ENCODE assay signal across 8 cellular contexts in the genomic region with DNA sequence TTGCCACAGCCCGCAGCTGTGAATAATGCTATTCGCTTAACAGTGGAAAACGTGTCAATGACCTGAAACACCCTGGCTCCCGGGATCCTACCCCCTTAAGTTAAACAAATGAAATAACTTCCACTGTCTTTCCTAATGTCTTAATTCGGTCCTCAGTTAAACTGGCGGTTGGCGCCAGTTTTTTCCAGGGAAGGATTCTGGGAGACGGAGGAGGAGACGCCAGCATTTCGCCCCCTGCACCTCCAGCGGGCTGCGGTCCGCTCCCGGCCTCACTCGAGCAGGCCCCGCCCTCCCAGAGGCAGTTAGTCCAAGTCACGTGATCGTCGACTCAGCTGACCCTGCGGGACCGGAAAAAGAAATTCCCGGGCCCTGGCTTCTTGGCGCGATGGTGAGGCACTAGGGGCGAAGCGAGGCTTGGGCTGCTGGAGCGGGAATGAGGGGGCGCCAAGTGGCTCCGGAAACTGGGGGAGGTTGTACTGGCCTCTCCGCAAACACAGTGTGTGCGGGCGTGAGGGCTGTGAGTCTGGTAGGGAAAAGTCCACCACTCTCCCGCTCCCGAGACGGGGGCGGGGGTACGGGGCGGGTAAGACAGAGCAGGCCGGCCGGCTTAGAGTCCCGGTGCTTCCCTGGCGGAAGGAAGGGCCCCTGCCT. TPM values are rescaled to one million over a fixed set of nuclear protein-coding genes. Genes with fewer than 3 reads are reported as not detected.
DNase-seq lines count a peak whose midpoint lies in the region; ATAC-seq and TF ChIP-seq lines count a peak whose summit lies in the region.

TSS of gene COMMD4 (plus strand) at position 359 of the 651 bp plus-strand sequence. CDS start at position 386, 27 bp downstream.

- TF ChIP-seq POLR2A in Peyer's patch (IDR thresholded peaks at IDR 0.05) (peak in 1 of 2 donors; percentile 32), esophagus squamous epithelium (IDR thresholded peaks at IDR 0.05) (no peak)

- DNase-seq in A172 (ENCODE audit: low spot score) (peak; percentile 90), Peyer's patch (peak; percentile 92 to 97 (median 95)), activated T-helper 1 cell treated with Interleukin-2 at 50 U/mL for 16 hours (ENCODE audit: low read depth) (peak; percentile 51), esophagus squamous epithelium (lab: John Stamatoyannopoulos, UW) (peak; percentile 56)
- DNase-seq in stimulated activated CD8-positive, alpha-beta memory T cell treated with anti-CD3 and anti-CD28 coated beads, Interleukin-7, amount 100 ng/mL, for 1 hour (ENCODE audit: low read depth in 2 of 2) = peak; percentile 31 to 46

- H3K36me3 ChIP-seq in Peyer's patch (peaks cover 0 to 18% (median 0%) of the 10 kb centered on the region in 3 donors), esophagus squamous epithelium (peaks cover 0 to 25% (median 0%) of the 10 kb centered on the region in 3 donors), muscle layer of duodenum (ENCODE audit: control insufficient read depth in 1 of 2, insufficient read depth in 2 of 2, low read length in 2 of 2) (peaks cover 0 to 14% of the 10 kb centered on the region in 2 donors)

- ATAC-seq in GM18867 (IDR thresholded peaks at IDR 0.05; ENCODE audit: unreplicated experiment) = peak; percentile 65

- no peak for TF ChIP-seq RAD21 in Ishikawa (IDR thresholded peaks at IDR 0.05; ENCODE audit: low read depth)

- H3K9me3 ChIP-seq in Peyer's patch (no peaks in the 10 kb centered on the region), esophagus squamous epithelium (no peaks in the 10 kb centered on the region), muscle layer of duodenum (ENCODE audit: control insufficient read depth in 1 of 2, low read length in 2 of 2) (no peaks in the 10 kb centered on the region)

- H3K27me3 ChIP-seq in Peyer's patch (no peaks in the 10 kb centered on the region), esophagus squamous epithelium (no peaks in the 10 kb centered on the region), muscle layer of duodenum (ENCODE audit: low read depth, low read length) (no peaks in the 10 kb centered on the region)

- intact Hi-C loops in esophagus squamous epithelium (cut with DNase I) = no loop called here

- WGBS in esophagus squamous epithelium, 2 donors = 0% methylated on average over 13 to 17 of the region's 42 CpGs

- peak within 1 kb of the TSS; percentile 75 to 91 (median 80) for H3K4me3 ChIP-seq in Peyer's patch
- H3K4me3 ChIP-seq in esophagus squamous epithelium = peak within 1 kb of the TSS; percentile 63 to 91 (median 85)
- H3K4me3 ChIP-seq in muscle layer of duodenum (ENCODE audit: low read depth in 1 of 2, low read length in 2 of 2) = peak within 1 kb of the TSS; percentile 76 to 85

- H3K4me1 ChIP-seq in Peyer's patch (peaks cover 0 to 10% (median 2%) of the 10 kb centered on the region in 4 donors), esophagus squamous epithelium (peaks cover 8 to 22% (median 10%) of the 10 kb centered on the region in 3 donors), muscle layer of duodenum (ENCODE audit: control insufficient read depth in 1 of 2, insufficient read depth in 2 of 2, low read length in 2 of 2) (peaks cover 0 to 8% of the 10 kb centered on the region in 2 donors)

- TF ChIP-seq CTCF in Peyer's patch (IDR thresholded peaks at IDR 0.05) (no peak), esophagus squamous epithelium (IDR thresholded peaks at IDR 0.05) (peak in 2 of 6 experiments; percentile 14 to 23)

- TF ChIP-seq EP300 in Ishikawa (IDR thresholded peaks at IDR 0.05; ENCODE audit: borderline replicate concordance) = no peak

- H3K27ac ChIP-seq in Peyer's patch (peak within 1 kb of the TSS; percentile 47 to 80 (median 61)), esophagus squamous epithelium (peak within 1 kb of the TSS; percentile 71 to 85 (median 79)), muscle layer of duodenum (ENCODE audit: low read length) (peak within 1 kb of the TSS; percentile 27)

TF ChIP-seq in Ishikawa, 13 proteins besides CTCF, POLR2A, EP300 and RAD21:
- no peak for TF ChIP-seq CEBPB (IDR thresholded peaks at IDR 0.05)
- no peak for TF ChIP-seq FOXM1 (IDR thresholded peaks at IDR 0.05; ENCODE audit: borderline replicate concordance, low read depth)
- TF ChIP-seq TEAD4 (IDR thresholded peaks at IDR 0.05) = no peak; the same call in 1 of the 2 replicates
- no peak for TF ChIP-seq YY1 (IDR thresholded peaks at IDR 0.05; ENCODE audit: low read depth)
- TF ChIP-seq EGR1 (IDR thresholded peaks at IDR 0.05) = no peak
- TF ChIP-seq CREB1 (IDR thresholded peaks at IDR 0.05; ENCODE audit: low read depth) = no peak
- TF ChIP-seq, protein P1, sequence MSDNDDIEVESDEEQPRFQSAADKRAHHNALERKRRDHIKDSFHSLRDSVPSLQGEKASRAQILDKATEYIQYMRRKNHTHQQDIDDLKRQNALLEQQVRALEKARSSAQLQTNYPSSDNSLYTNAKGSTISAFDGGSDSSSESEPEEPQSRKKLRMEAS (IDR thresholded peaks at IDR 0.05) = peak; percentile 83
- TF ChIP-seq TCF12 (IDR thresholded peaks at IDR 0.05; ENCODE audit: low read depth) = peak; percentile 48
- no peak for TF ChIP-seq ZBTB7A (IDR thresholded peaks at IDR 0.05; ENCODE audit: low read depth)
- peak; percentile 77 for TF ChIP-seq TAF1 (IDR thresholded peaks at IDR 0.05; ENCODE audit: low read depth)
- TF ChIP-seq NFIC (IDR thresholded peaks at IDR 0.05) = no peak
- peak; percentile 99 for TF ChIP-seq USF1 (IDR thresholded peaks at IDR 0.05)
- TF ChIP-seq, protein P2, sequence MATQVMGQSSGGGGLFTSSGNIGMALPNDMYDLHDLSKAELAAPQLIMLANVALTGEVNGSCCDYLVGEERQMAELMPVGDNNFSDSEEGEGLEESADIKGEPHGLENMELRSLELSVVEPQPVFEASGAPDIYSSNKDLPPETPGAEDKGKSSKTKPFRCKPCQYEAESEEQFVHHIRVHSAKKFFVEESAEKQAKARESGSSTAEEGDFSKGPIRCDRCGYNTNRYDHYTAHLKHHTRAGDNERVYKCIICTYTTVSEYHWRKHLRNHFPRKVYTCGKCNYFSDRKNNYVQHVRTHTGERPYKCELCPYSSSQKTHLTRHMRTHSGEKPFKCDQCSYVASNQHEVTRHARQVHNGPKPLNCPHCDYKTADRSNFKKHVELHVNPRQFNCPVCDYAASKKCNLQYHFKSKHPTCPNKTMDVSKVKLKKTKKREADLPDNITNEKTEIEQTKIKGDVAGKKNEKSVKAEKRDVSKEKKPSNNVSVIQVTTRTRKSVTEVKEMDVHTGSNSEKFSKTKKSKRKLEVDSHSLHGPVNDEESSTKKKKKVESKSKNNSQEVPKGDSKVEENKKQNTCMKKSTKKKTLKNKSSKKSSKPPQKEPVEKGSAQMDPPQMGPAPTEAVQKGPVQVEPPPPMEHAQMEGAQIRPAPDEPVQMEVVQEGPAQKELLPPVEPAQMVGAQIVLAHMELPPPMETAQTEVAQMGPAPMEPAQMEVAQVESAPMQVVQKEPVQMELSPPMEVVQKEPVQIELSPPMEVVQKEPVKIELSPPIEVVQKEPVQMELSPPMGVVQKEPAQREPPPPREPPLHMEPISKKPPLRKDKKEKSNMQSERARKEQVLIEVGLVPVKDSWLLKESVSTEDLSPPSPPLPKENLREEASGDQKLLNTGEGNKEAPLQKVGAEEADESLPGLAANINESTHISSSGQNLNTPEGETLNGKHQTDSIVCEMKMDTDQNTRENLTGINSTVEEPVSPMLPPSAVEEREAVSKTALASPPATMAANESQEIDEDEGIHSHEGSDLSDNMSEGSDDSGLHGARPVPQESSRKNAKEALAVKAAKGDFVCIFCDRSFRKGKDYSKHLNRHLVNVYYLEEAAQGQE (IDR thresholded peaks at IDR 0.05; ENCODE audit: low read depth) = no peak

RNA-seq across cellular contexts. Expression of gene COMMD4, which starts in this region (rescaled TPM):
- 145 and 148 TPM in 2 replicates for total RNA-seq in A172 (2014; rRNA removed; shearing (Covaris generic))
- 100 to 1,000 TPM in 1 of 4 donors, 10 to 100 TPM in 3; 54.2 to 107 (median 68.0) TPM for total RNA-seq in Peyer's patch
- 10 to 100 TPM; 35.5 to 54.4 (median 44.5) TPM for total RNA-seq in esophagus squamous epithelium

Comparison
In these comparisons a context has a peak if more than half of its experiments do, and no peak if none do; other contexts are left out.
1. Peak in every context shown above with its lines: DNase-seq, ATAC-seq, H3K4me3 ChIP-seq and H3K27ac ChIP-seq.
2. DNase-seq: peak in every context shown above with its lines; median percentile 95 in Peyer's patch; 90 in A172; 56 in esophagus squamous epithelium; 51 in activated T-helper 1 cell treated with Interleukin-2 at 50 U/mL for 16 hours; 38 in stimulated activated CD8-positive, alpha-beta memory T cell treated with anti-CD3 and anti-CD28 coated beads, Interleukin-7, amount 100 ng/mL, for 1 hour.
3. H3K27ac ChIP-seq: peak in every context shown above with its lines; median percentile 79 in esophagus squamous epithelium; 61 in Peyer's patch; 27 in muscle layer of duodenum.